11 cellular contexts compared by ENCODE assay signal in the genomic region with DNA sequence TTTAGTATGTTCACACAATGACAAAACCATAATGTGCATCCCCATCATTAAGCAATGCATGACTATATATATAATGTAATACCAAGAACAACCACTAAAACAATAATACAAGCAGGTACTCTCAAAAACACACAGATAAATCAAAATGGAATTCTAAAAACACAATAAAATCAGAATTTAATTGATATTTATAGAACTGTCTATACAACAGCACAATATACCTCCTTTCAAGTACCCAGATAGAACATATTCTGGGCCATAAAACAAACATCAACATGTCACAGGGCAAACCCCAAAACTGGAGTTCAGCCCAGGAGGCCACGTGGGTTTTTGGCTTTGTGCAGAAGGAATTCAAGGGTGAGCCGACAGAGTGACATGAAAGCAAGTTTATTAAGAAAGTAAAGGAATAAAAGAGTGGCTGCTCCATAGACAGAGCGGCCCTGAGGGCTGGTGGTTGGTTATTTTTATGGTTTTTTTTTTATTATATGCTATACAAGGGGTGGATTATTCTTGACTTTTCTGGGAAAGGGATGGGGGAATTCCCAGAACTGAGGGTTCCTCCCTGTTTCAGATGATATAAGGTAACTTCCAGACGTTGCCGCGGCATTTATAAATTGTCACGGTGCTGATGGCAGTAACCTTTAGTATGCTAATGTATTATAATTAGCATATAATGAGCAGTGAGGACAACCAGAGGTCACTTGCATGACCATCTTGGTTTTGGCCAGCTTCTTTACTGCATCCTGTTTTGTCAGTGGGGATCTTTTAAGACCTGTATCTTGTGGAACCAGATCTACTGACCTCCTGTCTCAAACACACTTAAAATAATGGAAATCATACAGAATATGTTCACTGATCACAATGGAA. TPM values are rescaled to one million over a fixed set of nuclear protein-coding genes. Genes with fewer than 3 reads are reported as not detected.
DNase-seq lines count a peak whose midpoint lies in the region; ATAC-seq and TF ChIP-seq lines count a peak whose summit lies in the region.
"Had no signal": no experiment of that assay in that cellular context is flagged by ENCODE, and none has a peak within 500 bp of the region (broad histone marks: within the 10 kb centered on the region; RNA-seq: fewer than 3 reads in every experiment).

No MANE protein-coding gene starts in this region.

- in situ Hi-C loops in transverse colon (cut with MboI; ENCODE audit: low pct_ligation_motif_present in 1 of 4, low pct_unique_long_range_greater_than_20kb in 1 of 4, low sequenced_read_pairs in 3 of 4): no loop called here

- no peak for ATAC-seq in activated CD8-positive, alpha-beta T cell treated with anti-CD3 and anti-CD28 coated beads for 36 hours
- ATAC-seq in activated CD8-positive, alpha-beta T cell treated with anti-CD3 and anti-CD28 coated beads, Interleukin-2, amount 10 ng/mL, durations not matched to agents 7 days and 5 days: no peak
- no peak for ATAC-seq in GM21717 (IDR thresholded peaks at IDR 0.05; ENCODE audit: unreplicated experiment)
- ATAC-seq: T-helper 17 cell had no signal

- TF ChIP-seq CTCF in activated CD8-positive, alpha-beta T cell treated with anti-CD3 and anti-CD28 coated beads for 36 hours (IDR thresholded peaks at IDR 0.05): peak; percentile 29
- TF ChIP-seq CTCF in adrenal gland (IDR thresholded peaks at IDR 0.05) (peak in 3 of 6 experiments; percentile 15 to 25 (median 15)), glutamatergic neuron (IDR thresholded peaks at IDR 0.05; ENCODE audit: partially characterized antibody, unreplicated experiment) (peak; percentile 49), transverse colon (IDR thresholded peaks at IDR 0.05) (peak; percentile 16 to 36 (median 27)), nephron progenitor cell (IDR thresholded peaks at IDR 0.05) (no peak)

- H3K4me1 ChIP-seq in adrenal gland (replicated peaks in 1 of 2): peaks cover 0 to 5% of the 10 kb centered on the region in 2 donors
- peaks cover 2 to 21% (median 8%) of the 10 kb centered on the region in 4 donors for H3K4me1 ChIP-seq in transverse colon

- no peak overlapping the region for H3K27ac Mint-ChIP-seq in activated CD8-positive, alpha-beta T cell treated with anti-CD3 and anti-CD28 coated beads for 36 hours
- no peak overlapping the region for H3K27ac Mint-ChIP-seq in activated CD8-positive, alpha-beta T cell treated with anti-CD3 and anti-CD28 coated beads, Interleukin-2, amount 10 ng/mL, durations not matched to agents 7 days and 5 days
- no peak overlapping the region for H3K27ac Mint-ChIP-seq in glutamatergic neuron (ENCODE audit: unreplicated experiment)
- no peak overlapping the region for H3K27ac Mint-ChIP-seq in nephron progenitor cell
- H3K27ac Mint-ChIP-seq: naive B cell, T-helper 17 cell had no signal

- H3K36me3 ChIP-seq in adrenal gland (replicated peaks in 1 of 2): no peaks in the 10 kb centered on the region
- no peaks in the 10 kb centered on the region for H3K36me3 ChIP-seq in transverse colon

- POLR2A ChIA-PET in activated CD8-positive, alpha-beta T cell treated with anti-CD3 and anti-CD28 coated beads for 36 hours (lab: Charles Lee): no interaction called here
- POLR2A ChIA-PET in activated CD8-positive, alpha-beta T cell treated with anti-CD3 and anti-CD28 coated beads, Interleukin-2, amount 10 ng/mL, durations not matched to agents 7 days and 5 days (lab: Charles Lee): no interaction called here

- H3K27me3 Mint-ChIP-seq in activated CD8-positive, alpha-beta T cell treated with anti-CD3 and anti-CD28 coated beads for 36 hours: peaks cover 20% of the 10 kb centered on the region
- peaks cover 19% of the 10 kb centered on the region for H3K27me3 Mint-ChIP-seq in activated CD8-positive, alpha-beta T cell treated with anti-CD3 and anti-CD28 coated beads, Interleukin-2, amount 10 ng/mL, durations not matched to agents 7 days and 5 days (ENCODE audit: low read depth)
- H3K27me3 Mint-ChIP-seq in glutamatergic neuron (ENCODE audit: unreplicated experiment): no peaks in the 10 kb centered on the region
- H3K27me3 Mint-ChIP-seq in nephron progenitor cell (ENCODE audit: low read depth, poor library complexity): no peaks in the 10 kb centered on the region

- H3K4me3 ChIP-seq in adrenal gland (no peak overlapping the region), transverse colon (peak overlapping the region in 1 of 4 donors; percentile 2)

- TF ChIP-seq POLR2A in adrenal gland (IDR thresholded peaks at IDR 0.05) (no peak), transverse colon (IDR thresholded peaks at IDR 0.05) (no peak)

- H3K9me3 ChIP-seq in adrenal gland (replicated peaks in 1 of 3) (no peaks in the 10 kb centered on the region), transverse colon (no peaks in the 10 kb centered on the region)

- peaks cover 20% of the 10 kb centered on the region for H3K4me1 Mint-ChIP-seq in activated CD8-positive, alpha-beta T cell treated with anti-CD3 and anti-CD28 coated beads for 36 hours (ENCODE audit: low read depth)
- H3K4me1 Mint-ChIP-seq in activated CD8-positive, alpha-beta T cell treated with anti-CD3 and anti-CD28 coated beads, Interleukin-2, amount 10 ng/mL, durations not matched to agents 7 days and 5 days (ENCODE audit: low read depth): peaks cover 28% of the 10 kb centered on the region
- no peaks in the 10 kb centered on the region for H3K4me1 Mint-ChIP-seq in glutamatergic neuron (ENCODE audit: low read depth, unreplicated experiment)
- peaks cover 10% of the 10 kb centered on the region for H3K4me1 Mint-ChIP-seq in nephron progenitor cell

- CTCF ChIA-PET in activated CD8-positive, alpha-beta T cell treated with anti-CD3 and anti-CD28 coated beads for 36 hours (lab: Charles Lee): no interaction called here
- CTCF ChIA-PET in activated CD8-positive, alpha-beta T cell treated with anti-CD3 and anti-CD28 coated beads, Interleukin-2, amount 10 ng/mL, durations not matched to agents 7 days and 5 days (lab: Charles Lee): no interaction called here

- 72 to 88% (median 83%) methylated on average over 7 of the region's 7 CpGs for WGBS in adrenal gland, 4 donors
- 55 to 59% methylated on average over 4 to 7 of the region's 7 CpGs for WGBS in transverse colon (ENCODE audit: low coverage in 1 of 2), 2 donors

- no peak overlapping the region for H3K4me3 Mint-ChIP-seq in activated CD8-positive, alpha-beta T cell treated with anti-CD3 and anti-CD28 coated beads for 36 hours
- H3K4me3 Mint-ChIP-seq in activated CD8-positive, alpha-beta T cell treated with anti-CD3 and anti-CD28 coated beads, Interleukin-2, amount 10 ng/mL, durations not matched to agents 7 days and 5 days: no peak overlapping the region
- H3K4me3 Mint-ChIP-seq in glutamatergic neuron (ENCODE audit: unreplicated experiment) (no peak overlapping the region), nephron progenitor cell (no peak overlapping the region)

- H3K27me3 ChIP-seq in adrenal gland: no peaks in the 10 kb centered on the region
- no peaks in the 10 kb centered on the region for H3K27me3 ChIP-seq in transverse colon

- intact Hi-C loops in activated CD8-positive, alpha-beta T cell treated with anti-CD3 and anti-CD28 coated beads for 36 hours (cut with micrococcal nuclease): no loop called here
- intact Hi-C loops in adrenal gland (cut with DNase I): no loop called here
- intact Hi-C loops in transverse colon (cut with DNase I; ENCODE audit: low total_unique reads): no loop called here

- peaks cover 4% of the 10 kb centered on the region for H3K36me3 Mint-ChIP-seq in activated CD8-positive, alpha-beta T cell treated with anti-CD3 and anti-CD28 coated beads for 36 hours (ENCODE audit: low read depth)
- no peaks in the 10 kb centered on the region for H3K36me3 Mint-ChIP-seq in activated CD8-positive, alpha-beta T cell treated with anti-CD3 and anti-CD28 coated beads, Interleukin-2, amount 10 ng/mL, durations not matched to agents 7 days and 5 days (ENCODE audit: low read depth)
- H3K36me3 Mint-ChIP-seq in glutamatergic neuron (ENCODE audit: unreplicated experiment) (no peaks in the 10 kb centered on the region), nephron progenitor cell (ENCODE audit: low read depth) (peaks cover 83% of the 10 kb centered on the region)

- H3K27ac ChIP-seq in adrenal gland: no peak overlapping the region
- H3K27ac ChIP-seq in transverse colon: peak overlapping the region; percentile 24 to 95 (median 55)

- no peak for DNase-seq in activated CD8-positive, alpha-beta T cell treated with anti-CD3 and anti-CD28 coated beads for 36 hours
- no peak for DNase-seq in activated CD8-positive, alpha-beta T cell treated with anti-CD3 and anti-CD28 coated beads, Interleukin-2, amount 10 ng/mL, durations not matched to agents 7 days and 5 days
- DNase-seq in adrenal gland: peak in 4 of 7 donors; percentile 11 to 34 (median 22)
- no peak for DNase-seq in glutamatergic neuron
- DNase-seq in transverse colon: peak; percentile 53
- no peak for DNase-seq in activated T-cell treated with anti-CD3 and anti-CD28 coated beads for 4 hours
- DNase-seq in nephron progenitor cell: no peak
- DNase-seq: naive B cell, NCI-H524, T-helper 17 cell had no signal

- TF ChIP-seq EP300 in transverse colon (IDR thresholded peaks at IDR 0.05; ENCODE audit: low read depth): no peak

- H3K9me3 Mint-ChIP-seq in activated CD8-positive, alpha-beta T cell treated with anti-CD3 and anti-CD28 coated beads for 36 hours: peaks cover 8% of the 10 kb centered on the region
- peaks cover 4% of the 10 kb centered on the region for H3K9me3 Mint-ChIP-seq in activated CD8-positive, alpha-beta T cell treated with anti-CD3 and anti-CD28 coated beads, Interleukin-2, amount 10 ng/mL, durations not matched to agents 7 days and 5 days (ENCODE audit: insufficient read depth)
- H3K9me3 Mint-ChIP-seq in glutamatergic neuron (ENCODE audit: unreplicated experiment): peaks cover 3% of the 10 kb centered on the region
- H3K9me3 Mint-ChIP-seq in nephron progenitor cell: peaks cover 62% of the 10 kb centered on the region

RNA-seq across cellular contexts. Expression of a gene that starts 5.6 kb away (rescaled TPM):
- 1 to 10 TPM; 1.2 to 1.3 TPM for total RNA-seq in activated CD8-positive, alpha-beta T cell treated with anti-CD3 and anti-CD28 coated beads for 36 hours
- total RNA-seq in activated CD8-positive, alpha-beta T cell treated with anti-CD3 and anti-CD28 coated beads, Interleukin-2, amount 10 ng/mL, durations not matched to agents 7 days and 5 days: 1 to 10 TPM; 2.4 to 3.1 TPM
- total RNA-seq in adrenal gland (1 to 10 TPM; 4.3 to 8.7 (median 5.6) TPM), glutamatergic neuron (ENCODE audit: unreplicated experiment) (4.0 TPM), transverse colon (10 to 100 TPM; 21.7 to 28.5 (median 25.1) TPM)
- 10 to 100 TPM in 1 of 3 donors, 1 to 10 TPM in 2; 2.3 to 11.9 (median 2.7) TPM for polyA plus RNA-seq in adrenal gland

RNA-seq across cellular contexts. Expression of a gene that starts 44.3 kb away (rescaled TPM):
- 1 to 10 TPM; 8.4 to 8.9 TPM for total RNA-seq in activated CD8-positive, alpha-beta T cell treated with anti-CD3 and anti-CD28 coated beads for 36 hours
- 1 to 10 TPM; 8.1 to 9.4 TPM for total RNA-seq in activated CD8-positive, alpha-beta T cell treated with anti-CD3 and anti-CD28 coated beads, Interleukin-2, amount 10 ng/mL, durations not matched to agents 7 days and 5 days
- total RNA-seq in adrenal gland: 10 to 100 TPM in 1 of 8 donors, 1 to 10 TPM in 7; 6.2 to 10.5 (median 7.5) TPM
- 10 to 100 TPM in 1 of 3 donors, 1 to 10 TPM in 2; 2.6 to 11.0 (median 3.5) TPM for polyA plus RNA-seq in adrenal gland
- 1.2 TPM for total RNA-seq in glutamatergic neuron (ENCODE audit: unreplicated experiment)
- 10 to 100 TPM in 3 of 4 donors, 1 to 10 TPM in 1; 7.1 to 49.0 (median 10.7) TPM for total RNA-seq in transverse colon

Comparison
In these comparisons a context has a peak if more than half of its experiments do, and no peak if none do; other contexts are left out.
1. DNase-seq: peak in adrenal gland (4 of 7) and transverse colon (single experiment); none in activated CD8-positive, alpha-beta T cell treated with anti-CD3 and anti-CD28 coated beads for 36 hours (single experiment), activated CD8-positive, alpha-beta T cell treated with anti-CD3 and anti-CD28 coated beads, Interleukin-2, amount 10 ng/mL, durations not matched to agents 7 days and 5 days (single experiment), glutamatergic neuron (single experiment), activated T-cell treated with anti-CD3 and anti-CD28 coated beads for 4 hours (single experiment) and nephron progenitor cell (single experiment).
2. H3K27ac ChIP-seq: peak in transverse colon (4 of 4); none in adrenal gland (0 of 5).